In genomic region chr4:22962186-22962786, GRCh38 we compare ENCODE assay signal across 9 cellular contexts.
DNase-seq lines count a peak whose midpoint lies in the region; ATAC-seq and TF ChIP-seq lines count a peak whose summit lies in the region.
"Had no signal": no experiment of that assay in that cellular context is flagged by ENCODE, and none has a peak within 500 bp of the region (broad histone marks: within the 10 kb centered on the region; RNA-seq: fewer than 3 reads in every experiment).

No MANE protein-coding gene starts in this region.

- H3K27ac ChIP-seq in GM23338 (ENCODE audit: low read depth), result no peak overlapping the region
- H3K27ac ChIP-seq in iPS DF 6.9 (ENCODE audit: low read length), result no peak overlapping the region

- no peak overlapping the region for H2AFZ ChIP-seq in GM23338

- DNase-seq in AG04449 (ENCODE audit: low read depth, low spot score) (no peak), GM23338 (ENCODE audit: low spot score) (peak; percentile 78), SK-MEL-5 (ENCODE audit: low read depth, low spot score) (peak; percentile 74), iPS DF 6.9 (ENCODE audit: low read depth, low spot score) (peak; percentile 33), occipital lobe (lab: John Stamatoyannopoulos, UW) (no peak), cerebellar nuclear complex (lab: John Stamatoyannopoulos, UW) (no peak)
- no peak for DNase-seq in activated naive CD4-positive, alpha-beta T cell treated with anti-CD3 and anti-CD28 coated beads, Interleukin-2, amount 50 U/mL, for 72 hours (ENCODE audit: low spot score in 2 of 2)
- DNase-seq: activated CD4-positive, alpha-beta T cell treated with anti-CD3 and anti-CD28 coated beads, Interleukin-2, amount 50 U/mL, for 4 hours had no signal

- ATAC-seq in GM23338, result no peak
- ATAC-seq in GM19023 (IDR thresholded peaks at IDR 0.05; ENCODE audit: unreplicated experiment), result no peak
- no peak for ATAC-seq in activated naive CD4-positive, alpha-beta T cell treated with anti-CD3 and anti-CD28 coated beads, Interleukin-2, amount 50 U/mL, for 72 hours

- no peak overlapping the region for H3K4me2 ChIP-seq in GM23338

- H3K27me3 Mint-ChIP-seq in GM23338 (ENCODE audit: insufficient read depth, low read depth, poor library complexity), result no peaks in the 10 kb centered on the region

- H3K9me3 ChIP-seq in iPS DF 6.9 (ENCODE audit: control insufficient read depth, insufficient read depth, low read length), result no peaks in the 10 kb centered on the region

- peak; percentile 49 for TF ChIP-seq CTCF in AG04449 (IDR thresholded peaks at IDR 0.05; ENCODE audit: insufficient read depth, low read length, missing control alignments)
- peak; percentile 59 to 82 for TF ChIP-seq CTCF in GM23338 (conservative IDR thresholded peaks at IDR 0.05; ENCODE audit: low read depth in 2 of 2)

- WGBS in iPS DF 6.9 (ENCODE audit: insufficient coverage, insufficient read length), result no CpG with 5 or more reads among the region's 6 CpGs

- H3K4me3 ChIP-seq in AG04449 (ENCODE audit: low read depth, low read length) (no peak overlapping the region), GM23338 (no peak overlapping the region), iPS DF 6.9 (ENCODE audit: low read length) (no peak overlapping the region)

- no peaks in the 10 kb centered on the region for H4K20me1 ChIP-seq in GM23338 (replicated peaks; ENCODE audit: insufficient read depth)

- H3F3A ChIP-seq in GM23338 (replicated peaks; ENCODE audit: low read depth), result no peaks in the 10 kb centered on the region

- H3K9me3 Mint-ChIP-seq in GM23338, result no peaks in the 10 kb centered on the region; the same call in 1 of the 3 replicates
- H3K9me3 Mint-ChIP-seq in activated naive CD4-positive, alpha-beta T cell treated with anti-CD3 and anti-CD28 coated beads, Interleukin-2, amount 50 U/mL, for 72 hours, result peaks cover 0 to 3% of the 10 kb centered on the region in 2 donors

- no peaks in the 10 kb centered on the region for H3K36me3 Mint-ChIP-seq in GM23338 (ENCODE audit: low read depth)
- no peaks in the 10 kb centered on the region for H3K36me3 Mint-ChIP-seq in activated naive CD4-positive, alpha-beta T cell treated with anti-CD3 and anti-CD28 coated beads, Interleukin-2, amount 50 U/mL, for 72 hours

- H3K4me1 ChIP-seq in GM23338 (ENCODE audit: insufficient read depth) (no peaks in the 10 kb centered on the region), iPS DF 6.9 (ENCODE audit: control insufficient read depth, insufficient read depth, low read length) (no peaks in the 10 kb centered on the region)

- no peaks in the 10 kb centered on the region for H3K27me3 ChIP-seq in GM23338 (ENCODE audit: insufficient read depth)
- no peaks in the 10 kb centered on the region for H3K27me3 ChIP-seq in iPS DF 6.9 (ENCODE audit: control insufficient read depth, insufficient read depth, low read length)

- in situ Hi-C loops in SK-MEL-5 (cut with HindIII; ENCODE audit: low pct_unique_long_range_greater_than_20kb, low sequenced_read_pairs), result loop anchor here (25.0 kb wide), 1 partner anchor 350 kb away; no protein-coding TSS in a partner anchor

- no peak overlapping the region for H3K27ac Mint-ChIP-seq in GM23338
- no peak overlapping the region for H3K27ac Mint-ChIP-seq in activated naive CD4-positive, alpha-beta T cell treated with anti-CD3 and anti-CD28 coated beads, Interleukin-2, amount 50 U/mL, for 72 hours

- POLR2A ChIA-PET in AG04449 (lab: Yijun Ruan, JAX), result no interaction called here

- peaks cover 3% of the 10 kb centered on the region; the same call in 1 of the 2 replicates for H3K9me2 ChIP-seq in GM23338 (ENCODE audit: insufficient read depth)

- H3K79me2 ChIP-seq in GM23338 (replicated peaks; ENCODE audit: insufficient read depth), result no peaks in the 10 kb centered on the region

- no peak overlapping the region for H3K4me3 Mint-ChIP-seq in GM23338

- CTCF ChIA-PET in AG04449 (lab: Yijun Ruan, JAX), result interaction anchor here (0.7 to 0.9 kb wide), 2 partner anchors 24 to 170 kb away, joined by 4 read pairs; no protein-coding TSS in a partner anchor

- H3K36me3 ChIP-seq in GM23338 (ENCODE audit: insufficient read depth), result no peaks in the 10 kb centered on the region
- no peaks in the 10 kb centered on the region for H3K36me3 ChIP-seq in iPS DF 6.9 (ENCODE audit: control insufficient read depth, insufficient read depth, low read length)

- no peaks in the 10 kb centered on the region for H3K4me1 Mint-ChIP-seq in GM23338

TF ChIP-seq in GM23338, 12 proteins besides CTCF, POLR2A, EP300 and RAD21 (continues in another document):
- no peak for TF ChIP-seq STAT1 (IDR thresholded peaks at IDR 0.05; ENCODE audit: unreplicated experiment)
- no peak for TF ChIP-seq ZNF462 (CRISPR knock-in tag; IDR thresholded peaks at IDR 0.05)
- TF ChIP-seq ZNF331 (CRISPR knock-in tag; IDR thresholded peaks at IDR 0.05; ENCODE audit: low read depth), result no peak
- no peak for TF ChIP-seq EZH2 (IDR thresholded peaks at IDR 0.05; ENCODE audit: low read depth, unreplicated experiment)
- no peak for TF ChIP-seq EZH2phosphoT487 (IDR thresholded peaks at IDR 0.05; ENCODE audit: unreplicated experiment)

Comparison
In these comparisons a context has a peak if more than half of its experiments do, and no peak if none do; other contexts are left out.
1. DNase-seq: peak in GM23338 (single experiment), SK-MEL-5 (single experiment) and iPS DF 6.9 (single experiment); none in AG04449 (single experiment), occipital lobe (single experiment), cerebellar nuclear complex (0 of 2) and activated naive CD4-positive, alpha-beta T cell treated with anti-CD3 and anti-CD28 coated beads, Interleukin-2, amount 50 U/mL, for 72 hours (0 of 2).